Comparison of ENCODE assay signal across 8 cellular contexts in the genomic region with DNA sequence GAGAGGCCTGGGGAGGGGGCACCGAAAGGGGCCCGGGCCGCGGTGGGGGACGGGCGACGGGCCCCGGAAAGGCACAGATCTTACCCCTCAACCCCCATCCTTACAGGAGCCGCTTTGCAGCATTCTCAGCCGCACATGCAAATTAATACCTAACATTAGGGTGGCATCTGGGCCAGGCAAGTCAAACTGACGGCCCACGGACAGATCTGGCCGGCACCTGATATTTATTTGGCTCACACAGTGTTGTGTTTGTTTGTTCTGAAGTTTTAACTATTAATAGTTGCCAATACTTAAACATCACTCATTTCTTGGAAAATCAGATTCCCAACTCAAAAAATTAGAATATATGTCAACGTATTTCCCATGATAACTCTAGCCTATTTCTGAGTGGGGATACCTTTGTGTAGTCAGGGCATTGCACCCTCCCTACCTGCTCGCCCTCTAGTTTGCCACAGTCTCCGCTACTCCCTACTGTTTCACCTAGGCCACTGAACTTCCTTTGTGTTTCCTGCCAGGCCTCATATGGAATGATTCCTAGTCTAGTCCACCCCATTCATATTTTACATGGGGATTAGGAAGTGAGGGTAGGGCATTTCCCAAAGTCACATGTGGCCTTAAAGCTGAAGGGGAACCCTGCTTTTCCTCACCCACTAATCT.
DNase-seq lines count a peak whose midpoint lies in the region; ATAC-seq and TF ChIP-seq lines count a peak whose summit lies in the region.

No MANE protein-coding gene starts in this region.

- WGBS in gastroesophageal sphincter (ENCODE audit: low coverage in 1 of 2), 2 donors = 33 to 34% methylated on average over 7 to 8 of the region's 16 CpGs

- no peak for TF ChIP-seq CTCF in gastroesophageal sphincter (IDR thresholded peaks at IDR 0.05)

- ATAC-seq in HG02798 (IDR thresholded peaks at IDR 0.05; ENCODE audit: poor library complexity, unreplicated experiment) (peak; percentile 66), gastroesophageal sphincter (no peak)

- DNase-seq in DMS 273 (lab: John Stamatoyannopoulos, UW; ENCODE audit: unreplicated experiment) (peak; percentile 89), DMS 273 treated with DMSO at 0.1 percent for 48 hours (lab: John Stamatoyannopoulos, UW) (no peak), SJSA1 (ENCODE audit: low read depth in 1 of 2, low spot score in 2 of 2) (no peak), skeletal muscle cell (ENCODE audit: low read depth) (no peak), HPDE6-E6E7 (ENCODE audit: extremely low spot score) (no peak), posterior cingulate gyrus (no peak)

- TF ChIP-seq POLR2A in gastroesophageal sphincter (IDR thresholded peaks at IDR 0.05) = no peak

- TF ChIP-seq EP300 in gastroesophageal sphincter (IDR thresholded peaks at IDR 0.05) = no peak

- H3K27ac ChIP-seq in SJSA1 = no peak overlapping the region
- peak overlapping the region; percentile 49 to 85 (median 82) for H3K27ac ChIP-seq in gastroesophageal sphincter

- H3K4me3 ChIP-seq in SJSA1 (peak overlapping the region; percentile 40), gastroesophageal sphincter (peak overlapping the region; percentile 41 to 60), skeletal muscle cell (ENCODE audit: low read depth, low read length) (peak overlapping the region; percentile 52)

- H3K27me3 ChIP-seq in SJSA1 (replicated peaks) = no peaks in the 10 kb centered on the region
- H3K27me3 ChIP-seq in gastroesophageal sphincter = no peaks in the 10 kb centered on the region

- intact Hi-C loops in posterior cingulate gyrus (cut with DNase I) = no loop called here

- H3K9me3 ChIP-seq in SJSA1 (replicated peaks) = 0 out of 2 replicates have a peak, but pooled peaks cover 4% of the 10 kb centered on the region
- no peaks in the 10 kb centered on the region for H3K9me3 ChIP-seq in gastroesophageal sphincter

- no peaks in the 10 kb centered on the region for H3K36me3 ChIP-seq in SJSA1
- no peaks in the 10 kb centered on the region for H3K36me3 ChIP-seq in gastroesophageal sphincter

- H3K4me1 ChIP-seq in SJSA1 (replicated peaks) = peaks cover 5% of the 10 kb centered on the region
- peaks cover 0 to 38% (median 0%) of the 10 kb centered on the region in 3 donors for H3K4me1 ChIP-seq in gastroesophageal sphincter
